In genomic region chr20:50368813-50369224, GRCh38 we compare ENCODE assay signal across 1 cellular context.
A peak's percentile ranks its signal among the peaks of the same experiment; 100 is the strongest.
TF ChIP-seq lines count a peak whose summit lies in the region.

No MANE protein-coding gene starts in this region.

TF ChIP-seq in HepG2, 621 proteins besides CTCF, POLR2A, EP300 and RAD21 (continued from another document and continues in another):
- TF ChIP-seq HIC2 (CRISPR knock-in tag; IDR thresholded peaks at IDR 0.05; ENCODE audit: low read depth) (no peak), YEATS4 (CRISPR knock-in tag; IDR thresholded peaks at IDR 0.05; ENCODE audit: borderline replicate concordance) (no peak), BHLHE40 (IDR thresholded peaks at IDR 0.05; ENCODE audit: low read length) (no peak), ZNF24 (IDR thresholded peaks at IDR 0.05) (peak; percentile 7; the same call in 1 of the 2 replicates), RAD51 (IDR thresholded peaks at IDR 0.05; ENCODE audit: borderline replicate concordance) (peak; percentile 65; the same call in 1 of the 2 replicates), ZNF737 (CRISPR knock-in tag; IDR thresholded peaks at IDR 0.05; ENCODE audit: borderline replicate concordance) (no peak), ZSCAN25 (CRISPR knock-in tag; IDR thresholded peaks at IDR 0.05) (no peak), AKNA (CRISPR knock-in tag; IDR thresholded peaks at IDR 0.05; ENCODE audit: borderline replicate concordance) (no peak), ZNF674 (CRISPR knock-in tag; IDR thresholded peaks at IDR 0.05; ENCODE audit: low read depth) (no peak), ZNF782 (CRISPR knock-in tag; IDR thresholded peaks at IDR 0.05; ENCODE audit: borderline replicate concordance) (no peak), ZKSCAN8 (CRISPR knock-in tag; IDR thresholded peaks at IDR 0.05; ENCODE audit: borderline replicate concordance) (peak; percentile 46; the same call in 1 of the 2 replicates), JUND (CRISPR knock-in tag; IDR thresholded peaks at IDR 0.05) (peak; percentile 31; the same call in 1 of the 2 replicates), YY1 (IDR thresholded peaks at IDR 0.05; ENCODE audit: insufficient read depth, insufficient replicate concordance, low read depth, low read length) (no peak), EZH2 (conservative IDR thresholded peaks at IDR 0.05; ENCODE audit: low read depth, low read length) (no peak), ZNF746 (CRISPR knock-in tag; IDR thresholded peaks at IDR 0.05) (no peak), CENPT (CRISPR knock-in tag; IDR thresholded peaks at IDR 0.05; ENCODE audit: low read depth) (no peak), GMEB2 (CRISPR knock-in tag; IDR thresholded peaks at IDR 0.05; ENCODE audit: low read depth) (no peak), KDM2A (CRISPR knock-in tag; IDR thresholded peaks at IDR 0.05; ENCODE audit: borderline replicate concordance, low read depth) (no peak), TGIF2 (CRISPR knock-in tag; IDR thresholded peaks at IDR 0.05) (peak; percentile 69; the same call in 1 of the 2 replicates), SRY (CRISPR knock-in tag; IDR thresholded peaks at IDR 0.05) (no peak), RFXANK (CRISPR knock-in tag; IDR thresholded peaks at IDR 0.05) (0 out of 2 replicates have a peak, but pooled peaks have one; percentile 17), FIP1L1 (IDR thresholded peaks at IDR 0.05; ENCODE audit: borderline replicate concordance, insufficient read depth, low read depth, low read length) (no peak), ZNF382 (CRISPR knock-in tag; IDR thresholded peaks at IDR 0.05; ENCODE audit: borderline replicate concordance) (no peak), NFE2L2 (IDR thresholded peaks at IDR 0.05; ENCODE audit: low read length) (no peak), CREB1 (IDR thresholded peaks at IDR 0.05) (peak; percentile 82), CREB1 (CRISPR knock-in tag; IDR thresholded peaks at IDR 0.05) (peak; percentile 75), HOXD1 (CRISPR knock-in tag; IDR thresholded peaks at IDR 0.05) (no peak), ZNF780A (CRISPR knock-in tag; IDR thresholded peaks at IDR 0.05) (no peak), MTA1 (CRISPR knock-in tag; IDR thresholded peaks at IDR 0.05; ENCODE audit: borderline replicate concordance) (no peak), ZNF546 (CRISPR knock-in tag; conservative IDR thresholded peaks at IDR 0.05) (no peak), PCBP1 (IDR thresholded peaks at IDR 0.05; ENCODE audit: borderline replicate concordance, low read depth, low read length) (no peak), ZSCAN30 (CRISPR knock-in tag; IDR thresholded peaks at IDR 0.05) (no peak)
- TF ChIP-seq, protein P1, sequence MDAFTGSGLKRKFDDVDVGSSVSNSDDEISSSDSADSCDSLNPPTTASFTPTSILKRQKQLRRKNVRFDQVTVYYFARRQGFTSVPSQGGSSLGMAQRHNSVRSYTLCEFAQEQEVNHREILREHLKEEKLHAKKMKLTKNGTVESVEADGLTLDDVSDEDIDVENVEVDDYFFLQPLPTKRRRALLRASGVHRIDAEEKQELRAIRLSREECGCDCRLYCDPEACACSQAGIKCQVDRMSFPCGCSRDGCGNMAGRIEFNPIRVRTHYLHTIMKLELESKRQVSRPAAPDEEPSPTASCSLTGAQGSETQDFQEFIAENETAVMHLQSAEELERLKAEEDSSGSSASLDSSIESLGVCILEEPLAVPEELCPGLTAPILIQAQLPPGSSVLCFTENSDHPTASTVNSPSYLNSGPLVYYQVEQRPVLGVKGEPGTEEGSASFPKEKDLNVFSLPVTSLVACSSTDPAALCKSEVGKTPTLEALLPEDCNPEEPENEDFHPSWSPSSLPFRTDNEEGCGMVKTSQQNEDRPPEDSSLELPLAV (CRISPR knock-in tag; conservative IDR thresholded peaks at IDR 0.05; ENCODE audit: low read depth) = no peak
- TF ChIP-seq, protein P2, sequence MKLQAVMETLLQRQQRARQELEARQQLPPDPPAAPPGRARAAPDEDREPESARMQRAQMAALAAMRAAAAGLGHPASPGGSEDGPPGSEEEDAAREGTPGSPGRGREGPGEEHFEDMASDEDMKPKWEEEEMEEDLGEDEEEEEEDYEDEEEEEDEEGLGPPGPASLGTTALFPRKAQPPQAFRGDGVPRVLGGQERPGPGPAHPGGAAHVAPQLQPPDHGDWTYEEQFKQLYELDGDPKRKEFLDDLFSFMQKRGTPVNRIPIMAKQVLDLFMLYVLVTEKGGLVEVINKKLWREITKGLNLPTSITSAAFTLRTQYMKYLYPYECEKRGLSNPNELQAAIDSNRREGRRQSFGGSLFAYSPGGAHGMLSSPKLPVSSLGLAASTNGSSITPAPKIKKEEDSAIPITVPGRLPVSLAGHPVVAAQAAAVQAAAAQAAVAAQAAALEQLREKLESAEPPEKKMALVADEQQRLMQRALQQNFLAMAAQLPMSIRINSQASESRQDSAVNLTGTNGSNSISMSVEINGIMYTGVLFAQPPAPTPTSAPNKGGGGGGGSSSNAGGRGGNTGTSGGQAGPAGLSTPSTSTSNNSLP (IDR thresholded peaks at IDR 0.05; ENCODE audit: low read depth, low read length) = no peak
- TF ChIP-seq, protein P3, sequence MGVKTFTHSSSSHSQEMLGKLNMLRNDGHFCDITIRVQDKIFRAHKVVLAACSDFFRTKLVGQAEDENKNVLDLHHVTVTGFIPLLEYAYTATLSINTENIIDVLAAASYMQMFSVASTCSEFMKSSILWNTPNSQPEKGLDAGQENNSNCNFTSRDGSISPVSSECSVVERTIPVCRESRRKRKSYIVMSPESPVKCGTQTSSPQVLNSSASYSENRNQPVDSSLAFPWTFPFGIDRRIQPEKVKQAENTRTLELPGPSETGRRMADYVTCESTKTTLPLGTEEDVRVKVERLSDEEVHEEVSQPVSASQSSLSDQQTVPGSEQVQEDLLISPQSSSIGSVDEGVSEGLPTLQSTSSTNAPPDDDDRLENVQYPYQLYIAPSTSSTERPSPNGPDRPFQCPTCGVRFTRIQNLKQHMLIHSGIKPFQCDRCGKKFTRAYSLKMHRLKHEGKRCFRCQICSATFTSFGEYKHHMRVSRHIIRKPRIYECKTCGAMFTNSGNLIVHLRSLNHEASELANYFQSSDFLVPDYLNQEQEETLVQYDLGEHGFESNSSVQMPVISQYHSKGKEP (CRISPR knock-in tag; IDR thresholded peaks at IDR 0.05) = no peak
- TF ChIP-seq, protein P4, sequence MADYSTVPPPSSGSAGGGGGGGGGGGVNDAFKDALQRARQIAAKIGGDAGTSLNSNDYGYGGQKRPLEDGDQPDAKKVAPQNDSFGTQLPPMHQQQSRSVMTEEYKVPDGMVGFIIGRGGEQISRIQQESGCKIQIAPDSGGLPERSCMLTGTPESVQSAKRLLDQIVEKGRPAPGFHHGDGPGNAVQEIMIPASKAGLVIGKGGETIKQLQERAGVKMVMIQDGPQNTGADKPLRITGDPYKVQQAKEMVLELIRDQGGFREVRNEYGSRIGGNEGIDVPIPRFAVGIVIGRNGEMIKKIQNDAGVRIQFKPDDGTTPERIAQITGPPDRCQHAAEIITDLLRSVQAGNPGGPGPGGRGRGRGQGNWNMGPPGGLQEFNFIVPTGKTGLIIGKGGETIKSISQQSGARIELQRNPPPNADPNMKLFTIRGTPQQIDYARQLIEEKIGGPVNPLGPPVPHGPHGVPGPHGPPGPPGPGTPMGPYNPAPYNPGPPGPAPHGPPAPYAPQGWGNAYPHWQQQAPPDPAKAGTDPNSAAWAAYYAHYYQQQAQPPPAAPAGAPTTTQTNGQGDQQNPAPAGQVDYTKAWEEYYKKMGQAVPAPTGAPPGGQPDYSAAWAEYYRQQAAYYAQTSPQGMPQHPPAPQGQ (CRISPR knock-in tag; IDR thresholded peaks at IDR 0.05; ENCODE audit: borderline replicate concordance) = no peak
- TF ChIP-seq, protein P5, sequence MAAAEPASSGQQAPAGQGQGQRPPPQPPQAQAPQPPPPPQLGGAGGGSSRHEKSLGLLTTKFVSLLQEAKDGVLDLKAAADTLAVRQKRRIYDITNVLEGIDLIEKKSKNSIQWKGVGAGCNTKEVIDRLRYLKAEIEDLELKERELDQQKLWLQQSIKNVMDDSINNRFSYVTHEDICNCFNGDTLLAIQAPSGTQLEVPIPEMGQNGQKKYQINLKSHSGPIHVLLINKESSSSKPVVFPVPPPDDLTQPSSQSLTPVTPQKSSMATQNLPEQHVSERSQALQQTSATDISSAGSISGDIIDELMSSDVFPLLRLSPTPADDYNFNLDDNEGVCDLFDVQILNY (CRISPR knock-in tag; conservative IDR thresholded peaks at IDR 0.05) = no peak
- TF ChIP-seq, protein P6, sequence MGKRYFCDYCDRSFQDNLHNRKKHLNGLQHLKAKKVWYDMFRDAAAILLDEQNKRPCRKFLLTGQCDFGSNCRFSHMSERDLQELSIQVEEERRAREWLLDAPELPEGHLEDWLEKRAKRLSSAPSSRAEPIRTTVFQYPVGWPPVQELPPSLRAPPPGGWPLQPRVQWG (CRISPR knock-in tag; IDR thresholded peaks at IDR 0.05; ENCODE audit: borderline replicate concordance, low read depth) = no peak
- TF ChIP-seq, protein P7, sequence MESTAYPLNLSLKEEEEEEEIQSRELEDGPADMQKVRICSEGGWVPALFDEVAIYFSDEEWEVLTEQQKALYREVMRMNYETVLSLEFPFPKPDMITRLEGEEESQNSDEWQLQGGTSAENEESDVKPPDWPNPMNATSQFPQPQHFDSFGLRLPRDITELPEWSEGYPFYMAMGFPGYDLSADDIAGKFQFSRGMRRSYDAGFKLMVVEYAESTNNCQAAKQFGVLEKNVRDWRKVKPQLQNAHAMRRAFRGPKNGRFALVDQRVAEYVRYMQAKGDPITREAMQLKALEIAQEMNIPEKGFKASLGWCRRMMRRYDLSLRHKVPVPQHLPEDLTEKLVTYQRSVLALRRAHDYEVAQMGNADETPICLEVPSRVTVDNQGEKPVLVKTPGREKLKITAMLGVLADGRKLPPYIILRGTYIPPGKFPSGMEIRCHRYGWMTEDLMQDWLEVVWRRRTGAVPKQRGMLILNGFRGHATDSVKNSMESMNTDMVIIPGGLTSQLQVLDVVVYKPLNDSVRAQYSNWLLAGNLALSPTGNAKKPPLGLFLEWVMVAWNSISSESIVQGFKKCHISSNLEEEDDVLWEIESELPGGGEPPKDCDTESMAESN (CRISPR knock-in tag; conservative IDR thresholded peaks at IDR 0.05) = no peak
